20 cellular contexts compared by ENCODE assay signal in genomic region chr3:189330066-189330465, GRCh38.
DNase-seq lines count a peak whose midpoint lies in the region; ATAC-seq and TF ChIP-seq lines count a peak whose summit lies in the region.
"Had no signal": no experiment of that assay in that cellular context is flagged by ENCODE, and none has a peak within 500 bp of the region (broad histone marks: within the 10 kb centered on the region; RNA-seq: fewer than 3 reads in every experiment).

No MANE protein-coding gene starts in this region.

- peak overlapping the region; percentile 77 for H3K27ac Mint-ChIP-seq in T-helper 1 cell treated with Interleukin-12 subunit alpha and Interleukin-12 subunit beta and Interleukin-4 antibody, amounts not matched to agents 30 μg/mL and 1 μg/mL, for 36 hours
- H3K27ac Mint-ChIP-seq in activated naive CD8-positive, alpha-beta T cell: peak overlapping the region; percentile 59
- H3K27ac Mint-ChIP-seq in activated naive CD8-positive, alpha-beta T cell treated with anti-CD3 and anti-CD28 coated beads for 36 hours: no peak overlapping the region
- peak overlapping the region; percentile 33 for H3K27ac Mint-ChIP-seq in activated naive CD8-positive, alpha-beta T cell treated with anti-CD3 and anti-CD28 coated beads, Interleukin-2, amount 10 ng/mL, durations not matched to agents 7 days and 5 days

- H3K4me1 ChIP-seq in esophagus muscularis mucosa: peaks cover 0 to 12% (median 0%) of the 10 kb centered on the region in 4 donors
- H3K4me1 ChIP-seq: BE2C had no signal

- H3K9me3 Mint-ChIP-seq in T-helper 1 cell treated with Interleukin-12 subunit alpha and Interleukin-12 subunit beta and Interleukin-4 antibody, amounts not matched to agents 30 μg/mL and 1 μg/mL, for 36 hours: peaks cover 22% of the 10 kb centered on the region
- no peaks in the 10 kb centered on the region for H3K9me3 Mint-ChIP-seq in activated naive CD8-positive, alpha-beta T cell (ENCODE audit: low read depth)
- peaks cover 6% of the 10 kb centered on the region for H3K9me3 Mint-ChIP-seq in activated naive CD8-positive, alpha-beta T cell treated with anti-CD3 and anti-CD28 coated beads for 36 hours
- H3K9me3 Mint-ChIP-seq in activated naive CD8-positive, alpha-beta T cell treated with anti-CD3 and anti-CD28 coated beads, Interleukin-2, amount 10 ng/mL, durations not matched to agents 7 days and 5 days: peaks cover 3% of the 10 kb centered on the region
- H3K9me3 Mint-ChIP-seq: CD8-positive, alpha-beta T cell had no signal

- no peak for TF ChIP-seq EP300 in esophagus muscularis mucosa (IDR thresholded peaks at IDR 0.05)

- DNase-seq in T-helper 1 cell: no peak
- DNase-seq in activated naive CD8-positive, alpha-beta T cell treated with anti-CD3 and anti-CD28 coated beads for 36 hours: no peak
- no peak for DNase-seq in activated naive CD8-positive, alpha-beta T cell treated with anti-CD3 and anti-CD28 coated beads, Interleukin-2, amount 10 ng/mL, durations not matched to agents 7 days and 5 days
- DNase-seq in esophagus muscularis mucosa (ENCODE audit: extremely low spot score): no peak
- DNase-seq: 8988T; BE2C; CD8-positive, alpha-beta T cell; GM23248; HCEC 1CT; NCI-H1417 treated with DMSO at 0.1 percent for 48 hours; NCI-H2029; NCI-H2171; NCI-H446; NCI-H69; NK-92 treated with Interleukin-12 subunit alpha and Interleukin-12 subunit beta, amount 100 ng/mL, for 24 hours had no signal

- no peaks in the 10 kb centered on the region for H3K27me3 Mint-ChIP-seq in T-helper 1 cell treated with Interleukin-12 subunit alpha and Interleukin-12 subunit beta and Interleukin-4 antibody, amounts not matched to agents 30 μg/mL and 1 μg/mL, for 36 hours (ENCODE audit: low read depth)
- no peaks in the 10 kb centered on the region for H3K27me3 Mint-ChIP-seq in activated naive CD8-positive, alpha-beta T cell
- no peaks in the 10 kb centered on the region for H3K27me3 Mint-ChIP-seq in activated naive CD8-positive, alpha-beta T cell treated with anti-CD3 and anti-CD28 coated beads for 36 hours
- no peaks in the 10 kb centered on the region for H3K27me3 Mint-ChIP-seq in activated naive CD8-positive, alpha-beta T cell treated with anti-CD3 and anti-CD28 coated beads, Interleukin-2, amount 10 ng/mL, durations not matched to agents 7 days and 5 days

- POLR2A ChIA-PET in activated naive CD8-positive, alpha-beta T cell treated with anti-CD3 and anti-CD28 coated beads, Interleukin-2, amount 10 ng/mL, durations not matched to agents 7 days and 5 days (lab: Charles Lee): interaction anchor here (1.8 to 2.6 kb wide), 2 partner anchors 9 to 25 kb away, joined by 4 to 14 read pairs; no protein-coding TSS in a partner anchor

- no peak overlapping the region for H3K27ac ChIP-seq in esophagus muscularis mucosa (replicated peaks in 1 of 4)
- H3K27ac ChIP-seq: GM23248 had no signal

- peaks cover 52% of the 10 kb centered on the region for H3K4me1 Mint-ChIP-seq in T-helper 1 cell treated with Interleukin-12 subunit alpha and Interleukin-12 subunit beta and Interleukin-4 antibody, amounts not matched to agents 30 μg/mL and 1 μg/mL, for 36 hours (ENCODE audit: low read depth)
- peaks cover 77% of the 10 kb centered on the region for H3K4me1 Mint-ChIP-seq in activated naive CD8-positive, alpha-beta T cell (ENCODE audit: low read depth)
- H3K4me1 Mint-ChIP-seq in activated naive CD8-positive, alpha-beta T cell treated with anti-CD3 and anti-CD28 coated beads for 36 hours: peaks cover 63% of the 10 kb centered on the region
- H3K4me1 Mint-ChIP-seq in activated naive CD8-positive, alpha-beta T cell treated with anti-CD3 and anti-CD28 coated beads, Interleukin-2, amount 10 ng/mL, durations not matched to agents 7 days and 5 days: peaks cover 34% of the 10 kb centered on the region

- peaks cover 30% of the 10 kb centered on the region for H3K36me3 Mint-ChIP-seq in T-helper 1 cell treated with Interleukin-12 subunit alpha and Interleukin-12 subunit beta and Interleukin-4 antibody, amounts not matched to agents 30 μg/mL and 1 μg/mL, for 36 hours (ENCODE audit: low read depth)
- peaks cover 6% of the 10 kb centered on the region for H3K36me3 Mint-ChIP-seq in activated naive CD8-positive, alpha-beta T cell
- H3K36me3 Mint-ChIP-seq in activated naive CD8-positive, alpha-beta T cell treated with anti-CD3 and anti-CD28 coated beads for 36 hours: peaks cover 4% of the 10 kb centered on the region
- H3K36me3 Mint-ChIP-seq in activated naive CD8-positive, alpha-beta T cell treated with anti-CD3 and anti-CD28 coated beads, Interleukin-2, amount 10 ng/mL, durations not matched to agents 7 days and 5 days: peaks cover 14% of the 10 kb centered on the region
- H3K36me3 Mint-ChIP-seq: CD8-positive, alpha-beta T cell had no signal

- no peaks in the 10 kb centered on the region for H3K27me3 ChIP-seq in esophagus muscularis mucosa
- H3K27me3 ChIP-seq: BE2C had no signal

- no peak for ATAC-seq in activated naive CD8-positive, alpha-beta T cell treated with anti-CD3 and anti-CD28 coated beads, Interleukin-2, amount 10 ng/mL, durations not matched to agents 7 days and 5 days (ENCODE audit: low read depth)
- ATAC-seq in HG03025 (IDR thresholded peaks at IDR 0.05; ENCODE audit: low FRiP score, unreplicated experiment) (no peak), GM18907 (IDR thresholded peaks at IDR 0.05; ENCODE audit: unreplicated experiment) (no peak)
- ATAC-seq: K562 had no signal

- no peak for TF ChIP-seq CTCF in esophagus muscularis mucosa (IDR thresholded peaks at IDR 0.05)

- intact Hi-C loops in esophagus muscularis mucosa (cut with DNase I): no loop called here

- TF ChIP-seq POLR2A in esophagus muscularis mucosa (IDR thresholded peaks at IDR 0.05; ENCODE audit: low read depth): no peak

- no peaks in the 10 kb centered on the region for H3K9me3 ChIP-seq in esophagus muscularis mucosa
- H3K9me3 ChIP-seq: BE2C had no signal

- H3K4me3 Mint-ChIP-seq in T-helper 1 cell treated with Interleukin-12 subunit alpha and Interleukin-12 subunit beta and Interleukin-4 antibody, amounts not matched to agents 30 μg/mL and 1 μg/mL, for 36 hours: peak overlapping the region; percentile 39
- no peak overlapping the region for H3K4me3 Mint-ChIP-seq in activated naive CD8-positive, alpha-beta T cell
- H3K4me3 Mint-ChIP-seq in activated naive CD8-positive, alpha-beta T cell treated with anti-CD3 and anti-CD28 coated beads for 36 hours: no peak overlapping the region
- no peak overlapping the region for H3K4me3 Mint-ChIP-seq in activated naive CD8-positive, alpha-beta T cell treated with anti-CD3 and anti-CD28 coated beads, Interleukin-2, amount 10 ng/mL, durations not matched to agents 7 days and 5 days

- WGBS in esophagus muscularis mucosa: 96% methylated on average over 4 of the region's 4 CpGs

- H3K36me3 ChIP-seq in esophagus muscularis mucosa: no peaks in the 10 kb centered on the region
- H3K36me3 ChIP-seq: BE2C had no signal

- no peak overlapping the region for H3K4me3 ChIP-seq in esophagus muscularis mucosa
- H3K4me3 ChIP-seq: GM23248, K562 had no signal
